ENCODE assay signal across 1 cellular context in the genomic region with DNA sequence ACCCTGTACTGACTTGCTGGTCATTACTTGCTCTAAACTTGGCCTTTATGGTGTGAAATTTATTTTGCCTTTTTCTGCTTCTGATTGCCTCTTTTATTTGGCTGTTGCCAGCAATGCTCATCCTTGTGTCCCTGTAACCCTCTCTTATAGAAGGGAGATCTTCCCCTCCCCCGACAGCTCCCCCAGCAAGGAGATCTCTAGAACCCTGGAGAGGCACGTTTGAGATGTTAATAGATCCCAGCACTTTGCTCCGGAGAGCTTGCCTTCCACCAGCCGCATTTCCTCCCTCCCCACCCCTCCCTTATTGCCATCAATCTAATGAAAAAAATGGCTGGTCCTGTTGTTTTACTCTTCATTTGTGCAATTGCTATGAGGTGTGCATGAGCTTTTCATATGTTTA.
TF ChIP-seq lines count a peak whose summit lies in the region.

No MANE protein-coding gene starts in this region.

TF ChIP-seq in HepG2, 621 proteins besides CTCF, POLR2A, EP300 and RAD21 (continued from another document):
- TF ChIP-seq, protein P1, sequence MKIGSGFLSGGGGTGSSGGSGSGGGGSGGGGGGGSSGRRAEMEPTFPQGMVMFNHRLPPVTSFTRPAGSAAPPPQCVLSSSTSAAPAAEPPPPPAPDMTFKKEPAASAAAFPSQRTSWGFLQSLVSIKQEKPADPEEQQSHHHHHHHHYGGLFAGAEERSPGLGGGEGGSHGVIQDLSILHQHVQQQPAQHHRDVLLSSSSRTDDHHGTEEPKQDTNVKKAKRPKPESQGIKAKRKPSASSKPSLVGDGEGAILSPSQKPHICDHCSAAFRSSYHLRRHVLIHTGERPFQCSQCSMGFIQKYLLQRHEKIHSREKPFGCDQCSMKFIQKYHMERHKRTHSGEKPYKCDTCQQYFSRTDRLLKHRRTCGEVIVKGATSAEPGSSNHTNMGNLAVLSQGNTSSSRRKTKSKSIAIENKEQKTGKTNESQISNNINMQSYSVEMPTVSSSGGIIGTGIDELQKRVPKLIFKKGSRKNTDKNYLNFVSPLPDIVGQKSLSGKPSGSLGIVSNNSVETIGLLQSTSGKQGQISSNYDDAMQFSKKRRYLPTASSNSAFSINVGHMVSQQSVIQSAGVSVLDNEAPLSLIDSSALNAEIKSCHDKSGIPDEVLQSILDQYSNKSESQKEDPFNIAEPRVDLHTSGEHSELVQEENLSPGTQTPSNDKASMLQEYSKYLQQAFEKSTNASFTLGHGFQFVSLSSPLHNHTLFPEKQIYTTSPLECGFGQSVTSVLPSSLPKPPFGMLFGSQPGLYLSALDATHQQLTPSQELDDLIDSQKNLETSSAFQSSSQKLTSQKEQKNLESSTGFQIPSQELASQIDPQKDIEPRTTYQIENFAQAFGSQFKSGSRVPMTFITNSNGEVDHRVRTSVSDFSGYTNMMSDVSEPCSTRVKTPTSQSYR (CRISPR knock-in tag; IDR thresholded peaks at IDR 0.05; ENCODE audit: borderline replicate concordance) = peak; percentile 27; the same call in 1 of the 2 replicates
- TF ChIP-seq RBM22 (optimal IDR thresholded peaks at IDR 0.05; ENCODE audit: low read length) (peak; percentile 95), ZNF101 (CRISPR knock-in tag; IDR thresholded peaks at IDR 0.05; ENCODE audit: borderline replicate concordance, low read depth) (no peak), RBM39 (IDR thresholded peaks at IDR 0.05; ENCODE audit: low read depth, low read length, poor library complexity, severe bottlenecking) (no peak)
